ENCODE assay signal across 29 cellular contexts in genomic region chr11:67657300-67657699, GRCh38. TPM values are rescaled to one million over a fixed set of nuclear protein-coding genes. Genes with fewer than 3 reads are reported as not detected.
DNase-seq lines count a peak whose midpoint lies in the region; ATAC-seq, FAIRE-seq and TF ChIP-seq lines count a peak whose summit lies in the region.
"Had no signal": no experiment of that assay in that cellular context is flagged by ENCODE, and none has a peak within 500 bp of the region (broad histone marks: within the 10 kb centered on the region; RNA-seq: fewer than 3 reads in every experiment).

No MANE protein-coding gene starts in this region.

- no peak overlapping the region for H3K4me3 Mint-ChIP-seq in activated CD8-positive, alpha-beta memory T cell treated with anti-CD3 and anti-CD28 coated beads, Interleukin-2, amount 10 ng/mL, durations not matched to agents 7 days and 5 days
- H3K4me3 Mint-ChIP-seq in activated T-helper 17 cell treated with anti-CD3 and anti-CD28 coated beads, Interleukin-2, amount 50 U/mL, for 72 hours, result peak overlapping the region; percentile 48
- no peak overlapping the region for H3K4me3 Mint-ChIP-seq in stimulated activated effector memory CD8-positive, alpha-beta T cell treated with anti-CD3 and anti-CD28 coated beads, Interleukin-12 subunit alpha, Interleukin-12 subunit beta, amount 100 ng/mL, for 72 hours
- H3K4me3 Mint-ChIP-seq: nephron had no signal

- DNase-seq in activated CD8-positive, alpha-beta memory T cell treated with anti-CD3 and anti-CD28 coated beads, Interleukin-2, amount 10 ng/mL, durations not matched to agents 7 days and 5 days, result no peak
- no peak for DNase-seq in activated CD8-positive, alpha-beta memory T cell treated with anti-CD3 and anti-CD28 coated beads for 24 hours
- DNase-seq in GM12892 (ENCODE audit: insufficient read length), result no peak
- DNase-seq in stimulated activated effector memory CD8-positive, alpha-beta T cell treated with anti-CD3 and anti-CD28 coated beads, Interleukin-12 subunit alpha, Interleukin-12 subunit beta, amount 100 ng/mL, for 72 hours (ENCODE audit: low spot score in 2 of 2), result no peak
- no peak for DNase-seq in DMS 273 treated with DMSO at 0.1 percent for 48 hours (lab: John Stamatoyannopoulos, UW)
- no peak for DNase-seq in stimulated activated CD4-positive, alpha-beta T cell treated with anti-CD3 and anti-CD28 coated beads, Interleukin-12 subunit alpha, Interleukin-12 subunit beta, amount 100 ng/mL, for 4 hours
- DNase-seq in activated CD4-positive, alpha-beta T cell treated with anti-CD3 and anti-CD28 coated beads, Interleukin-2, amount 50 U/mL, for 48 hours, result no peak
- DNase-seq: activated CD4-positive, alpha-beta T cell treated with anti-CD3 and anti-CD28 coated beads for 1 hour; activated naive CD4-positive, alpha-beta T cell treated with anti-CD3 and anti-CD28 coated beads, Interleukin-2, amount 50 U/mL, for 16 hours; AML-193; amniotic stem cell; CD4-positive, alpha-beta memory T cell; EL; hypothalamus; left cardiac atrium; NCI-H146; NCI-H2107; NCI-H446; NCI-H748 treated with DMSO at 0.1 percent for 48 hours; SHP77; stimulated activated naive CD4-positive, alpha-beta T cell had no signal

- no peak for ATAC-seq in activated CD8-positive, alpha-beta memory T cell treated with anti-CD3 and anti-CD28 coated beads, Interleukin-2, amount 10 ng/mL, durations not matched to agents 7 days and 5 days
- peak; percentile 82 for ATAC-seq in activated T-helper 17 cell treated with anti-CD3 and anti-CD28 coated beads, Interleukin-2, amount 50 U/mL, for 72 hours (replicated peaks)
- peak; percentile 75 for ATAC-seq in stimulated activated effector memory CD8-positive, alpha-beta T cell treated with anti-CD3 and anti-CD28 coated beads, Interleukin-12 subunit alpha, Interleukin-12 subunit beta, amount 100 ng/mL, for 72 hours
- ATAC-seq: left cardiac atrium, Panc1 had no signal

- TF ChIP-seq POLR2A in GM12892 (IDR thresholded peaks at IDR 0.05; ENCODE audit: low read depth, low read length), result no peak

- H3K36me3 Mint-ChIP-seq in activated CD8-positive, alpha-beta memory T cell treated with anti-CD3 and anti-CD28 coated beads, Interleukin-2, amount 10 ng/mL, durations not matched to agents 7 days and 5 days, result peaks cover 11% of the 10 kb centered on the region
- no peaks in the 10 kb centered on the region for H3K36me3 Mint-ChIP-seq in activated T-helper 17 cell treated with anti-CD3 and anti-CD28 coated beads, Interleukin-2, amount 50 U/mL, for 72 hours (ENCODE audit: low read depth)
- H3K36me3 Mint-ChIP-seq in stimulated activated effector memory CD8-positive, alpha-beta T cell treated with anti-CD3 and anti-CD28 coated beads, Interleukin-12 subunit alpha, Interleukin-12 subunit beta, amount 100 ng/mL, for 72 hours, result no peaks in the 10 kb centered on the region
- H3K36me3 Mint-ChIP-seq: CD4-positive, alpha-beta memory T cell; IgD-negative memory B cell had no signal

- H3K27me3 Mint-ChIP-seq in activated CD8-positive, alpha-beta memory T cell treated with anti-CD3 and anti-CD28 coated beads, Interleukin-2, amount 10 ng/mL, durations not matched to agents 7 days and 5 days, result peaks cover 2% of the 10 kb centered on the region
- H3K27me3 Mint-ChIP-seq in activated T-helper 17 cell treated with anti-CD3 and anti-CD28 coated beads, Interleukin-2, amount 50 U/mL, for 72 hours, result no peaks in the 10 kb centered on the region
- H3K27me3 Mint-ChIP-seq: CD4-positive, alpha-beta memory T cell had no signal

- H3K9me3 Mint-ChIP-seq in activated CD8-positive, alpha-beta memory T cell treated with anti-CD3 and anti-CD28 coated beads, Interleukin-2, amount 10 ng/mL, durations not matched to agents 7 days and 5 days (ENCODE audit: low read depth), result peaks cover 6% of the 10 kb centered on the region
- no peaks in the 10 kb centered on the region for H3K9me3 Mint-ChIP-seq in activated T-helper 17 cell treated with anti-CD3 and anti-CD28 coated beads, Interleukin-2, amount 50 U/mL, for 72 hours
- no peaks in the 10 kb centered on the region for H3K9me3 Mint-ChIP-seq in stimulated activated effector memory CD8-positive, alpha-beta T cell treated with anti-CD3 and anti-CD28 coated beads, Interleukin-12 subunit alpha, Interleukin-12 subunit beta, amount 100 ng/mL, for 72 hours
- H3K9me3 Mint-ChIP-seq: CD4-positive, alpha-beta memory T cell had no signal

- peak overlapping the region; percentile 68 for H3K27ac Mint-ChIP-seq in activated CD8-positive, alpha-beta memory T cell treated with anti-CD3 and anti-CD28 coated beads, Interleukin-2, amount 10 ng/mL, durations not matched to agents 7 days and 5 days
- H3K27ac Mint-ChIP-seq in activated T-helper 17 cell treated with anti-CD3 and anti-CD28 coated beads, Interleukin-2, amount 50 U/mL, for 72 hours, result peak overlapping the region; percentile 61
- no peak overlapping the region for H3K27ac Mint-ChIP-seq in stimulated activated effector memory CD8-positive, alpha-beta T cell treated with anti-CD3 and anti-CD28 coated beads, Interleukin-12 subunit alpha, Interleukin-12 subunit beta, amount 100 ng/mL, for 72 hours
- H3K27ac Mint-ChIP-seq: IgD-negative memory B cell, nephron had no signal

- CTCF ChIA-PET in activated CD8-positive, alpha-beta memory T cell treated with anti-CD3 and anti-CD28 coated beads, Interleukin-2, amount 10 ng/mL, durations not matched to agents 7 days and 5 days (lab: Charles Lee), result interaction anchor here (1.1 to 10.0 kb wide), 5 partner anchors 10 to 43 kb away, joined by 3 to 132 read pairs (median 7); partner anchors contain the start of genes ACY3 and NUDT8

- peaks cover 17% of the 10 kb centered on the region for H3K4me1 Mint-ChIP-seq in activated CD8-positive, alpha-beta memory T cell treated with anti-CD3 and anti-CD28 coated beads, Interleukin-2, amount 10 ng/mL, durations not matched to agents 7 days and 5 days
- H3K4me1 Mint-ChIP-seq in activated T-helper 17 cell treated with anti-CD3 and anti-CD28 coated beads, Interleukin-2, amount 50 U/mL, for 72 hours, result no peaks in the 10 kb centered on the region
- H3K4me1 Mint-ChIP-seq in stimulated activated effector memory CD8-positive, alpha-beta T cell treated with anti-CD3 and anti-CD28 coated beads, Interleukin-12 subunit alpha, Interleukin-12 subunit beta, amount 100 ng/mL, for 72 hours, result peaks cover 15% of the 10 kb centered on the region

- peak; percentile 88 for FAIRE-seq in GM12892 (lab: Jason Lieb, UNC)

RNA-seq across cellular contexts. Expression of gene ACY3, which starts 6.8 kb away (rescaled TPM):
- total RNA-seq in activated CD8-positive, alpha-beta memory T cell treated with anti-CD3 and anti-CD28 coated beads, Interleukin-2, amount 10 ng/mL, durations not matched to agents 7 days and 5 days, result under 1 TPM; 0.53 to 0.75 TPM
- 5.7 TPM for polyA plus RNA-seq in GM12892 (2012; ENCODE audit: missing spikeins)
- under 1 TPM in 1 of 2 donors, not detected in 1; 0.80 TPM for total RNA-seq in activated T-helper 17 cell treated with anti-CD3 and anti-CD28 coated beads, Interleukin-2, amount 50 U/mL, for 72 hours
- total RNA-seq: A673; CD4-positive, alpha-beta memory T cell; GM23248; left cardiac atrium; skeletal muscle tissue had no signal
- polyA plus RNA-seq: GM23248 had no signal

RNA-seq across cellular contexts. Expression of gene ALDH3B2, which starts 17.1 kb away (rescaled TPM):
- not detected for total RNA-seq in activated CD8-positive, alpha-beta memory T cell treated with anti-CD3 and anti-CD28 coated beads, Interleukin-2, amount 10 ng/mL, durations not matched to agents 7 days and 5 days
- polyA plus RNA-seq in GM12892 (2012; ENCODE audit: missing spikeins), result not detected
- total RNA-seq in activated T-helper 17 cell treated with anti-CD3 and anti-CD28 coated beads, Interleukin-2, amount 50 U/mL, for 72 hours, result not detected
- total RNA-seq: A673; CD4-positive, alpha-beta memory T cell; GM23248; left cardiac atrium; osteoblast; skeletal muscle tissue had no signal
- polyA plus RNA-seq: CD4-positive, alpha-beta memory T cell; GM23248; IgD-negative memory B cell had no signal

RNA-seq across cellular contexts. Expression of gene TBX10, which starts 17.7 kb away (rescaled TPM):
- total RNA-seq in activated CD8-positive, alpha-beta memory T cell treated with anti-CD3 and anti-CD28 coated beads, Interleukin-2, amount 10 ng/mL, durations not matched to agents 7 days and 5 days, result not detected
- polyA plus RNA-seq in GM12892 (2012; ENCODE audit: missing spikeins), result 0.21 TPM
- total RNA-seq in activated T-helper 17 cell treated with anti-CD3 and anti-CD28 coated beads, Interleukin-2, amount 50 U/mL, for 72 hours, result not detected
- total RNA-seq: A673; CD4-positive, alpha-beta memory T cell; GM23248; left cardiac atrium; osteoblast; skeletal muscle tissue had no signal
- polyA plus RNA-seq: CD4-positive, alpha-beta memory T cell; GM23248; IgD-negative memory B cell had no signal

RNA-seq across cellular contexts. Expression of gene NUDT8, which starts 27.6 kb away (rescaled TPM):
- 10 to 100 TPM; 15.3 to 16.7 TPM for total RNA-seq in activated CD8-positive, alpha-beta memory T cell treated with anti-CD3 and anti-CD28 coated beads, Interleukin-2, amount 10 ng/mL, durations not matched to agents 7 days and 5 days
- polyA plus RNA-seq in GM12892 (2012; ENCODE audit: missing spikeins), result 11.1 TPM
- 10 to 100 TPM; 12.0 to 23.1 TPM for total RNA-seq in activated T-helper 17 cell treated with anti-CD3 and anti-CD28 coated beads, Interleukin-2, amount 50 U/mL, for 72 hours

RNA-seq across cellular contexts. Expression of gene NDUFV1, which starts 50.6 kb away (rescaled TPM):
- 100 to 1,000 TPM; 239 to 252 TPM for total RNA-seq in activated CD8-positive, alpha-beta memory T cell treated with anti-CD3 and anti-CD28 coated beads, Interleukin-2, amount 10 ng/mL, durations not matched to agents 7 days and 5 days
- 150 TPM for polyA plus RNA-seq in GM12892 (2012; ENCODE audit: missing spikeins)
- 100 to 1,000 TPM; 160 to 238 TPM for total RNA-seq in activated T-helper 17 cell treated with anti-CD3 and anti-CD28 coated beads, Interleukin-2, amount 50 U/mL, for 72 hours
